8 cellular contexts compared by ENCODE assay signal in the genomic region with DNA sequence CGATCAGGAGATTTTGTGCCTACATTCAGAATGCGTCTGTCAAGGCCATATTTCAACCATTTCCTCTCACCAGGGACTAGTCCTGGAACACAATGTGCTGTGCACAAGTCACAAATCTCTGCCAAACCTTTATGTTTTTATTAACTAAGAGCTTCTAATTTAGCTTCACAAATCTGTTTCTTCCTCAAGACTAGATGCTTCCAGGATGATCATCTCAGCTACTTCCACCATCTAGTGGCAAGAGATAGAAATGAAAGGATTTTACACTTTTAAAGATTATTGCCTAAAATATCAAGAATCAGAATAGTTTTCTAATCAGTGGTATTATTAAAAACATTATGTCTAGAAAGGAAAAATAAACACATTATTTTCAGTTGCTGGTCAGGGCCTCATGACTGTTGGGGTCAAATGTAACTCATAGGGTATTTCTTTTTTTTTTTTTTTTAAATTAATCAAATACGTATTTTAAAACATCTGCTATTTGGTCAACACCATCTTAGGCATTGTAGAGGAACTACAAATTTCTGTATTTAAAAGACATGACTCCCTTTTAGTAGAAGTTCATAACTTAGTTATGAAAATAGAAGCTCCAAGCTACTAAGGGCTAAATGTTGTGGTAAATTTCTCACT.
DNase-seq lines count a peak whose midpoint lies in the region; ATAC-seq, FAIRE-seq and TF ChIP-seq lines count a peak whose summit lies in the region.

No MANE protein-coding gene starts in this region.

- H3K4me2 ChIP-seq in OCI-LY7 (ENCODE audit: low read length) = no peak overlapping the region

- H3K27me3 Mint-ChIP-seq in activated T-helper 17 cell treated with anti-CD3 and anti-CD28 coated beads, Interleukin-2, amount 50 U/mL, for 72 hours = no peaks in the 10 kb centered on the region

- POLR2A ChIA-PET in OCI-LY7 (lab: Charles Lee) = interaction anchor here (0.6 to 1.0 kb wide), 6 partner anchors 20 to 1578 kb away, joined by 3 to 5 read pairs (median 4); no protein-coding TSS in a partner anchor

- H4K20me1 ChIP-seq in OCI-LY7 (ENCODE audit: insufficient read depth, low read length) = no peaks in the 10 kb centered on the region

- H3K9me3 ChIP-seq in OCI-LY7 (ENCODE audit: low read length) = no peaks in the 10 kb centered on the region

- H3K4me3 ChIP-seq in OCI-LY7 (ENCODE audit: low read depth, low read length, poor library complexity, severe bottlenecking) (no peak overlapping the region), fibroblast of pulmonary artery (replicated peaks; ENCODE audit: low read depth, low read length) (no peak overlapping the region)

- no peak overlapping the region for H3K27ac ChIP-seq in OCI-LY7 (ENCODE audit: low read depth, low read length, poor library complexity, severe bottlenecking)

- H3K4me1 Mint-ChIP-seq in activated T-helper 17 cell treated with anti-CD3 and anti-CD28 coated beads, Interleukin-2, amount 50 U/mL, for 72 hours = no peaks in the 10 kb centered on the region

- no peak overlapping the region for H3K4me3 Mint-ChIP-seq in activated T-helper 17 cell treated with anti-CD3 and anti-CD28 coated beads, Interleukin-2, amount 50 U/mL, for 72 hours

- H3K9me3 Mint-ChIP-seq in activated T-helper 17 cell treated with anti-CD3 and anti-CD28 coated beads, Interleukin-2, amount 50 U/mL, for 72 hours = peaks cover 17% of the 10 kb centered on the region

- H3K9me2 ChIP-seq in OCI-LY7 (ENCODE audit: insufficient read depth, low read length) = no peaks in the 10 kb centered on the region

- intact Hi-C loops in OCI-LY7 (cut with micrococcal nuclease; ENCODE audit: unreplicated experiment) = loop anchor here (10.0 kb wide), 1 partner anchor 690 kb away; no protein-coding TSS in a partner anchor

- TF ChIP-seq CTCF in OCI-LY7 (conservative IDR thresholded peaks at IDR 0.05; ENCODE audit: low read length) (peak; percentile 74), fibroblast of pulmonary artery (IDR thresholded peaks at IDR 0.05; ENCODE audit: low read length, missing control alignments) (peak; percentile 67)

- H3K4me1 ChIP-seq in OCI-LY7 (ENCODE audit: insufficient read depth, low read length, poor library complexity, severe bottlenecking) = no peaks in the 10 kb centered on the region

- no peaks in the 10 kb centered on the region for H3K36me3 Mint-ChIP-seq in activated T-helper 17 cell treated with anti-CD3 and anti-CD28 coated beads, Interleukin-2, amount 50 U/mL, for 72 hours (ENCODE audit: low read depth)

- H3K79me2 ChIP-seq in OCI-LY7 (ENCODE audit: insufficient read depth, low read depth, low read length) = no peaks in the 10 kb centered on the region

- no peak overlapping the region for H2AFZ ChIP-seq in OCI-LY7 (ENCODE audit: low read length)

- no peak for TF ChIP-seq POLR2A in GM12892 (IDR thresholded peaks at IDR 0.05; ENCODE audit: low read depth, low read length)

- no TSS peak for BruUV-seq in OCI-LY7 (replicated peaks; lab: Mats Ljungman, UMichigan)

- H3K27ac Mint-ChIP-seq in activated T-helper 17 cell treated with anti-CD3 and anti-CD28 coated beads, Interleukin-2, amount 50 U/mL, for 72 hours = no peak overlapping the region

- CTCF ChIA-PET in OCI-LY7 (lab: Charles Lee; ENCODE audit: unreplicated experiment) = no interaction called here

- H3K36me3 ChIP-seq in OCI-LY7 (ENCODE audit: insufficient read depth, low read length) = no peaks in the 10 kb centered on the region

- no peak for ATAC-seq in activated T-helper 17 cell treated with anti-CD3 and anti-CD28 coated beads, Interleukin-2, amount 50 U/mL, for 72 hours (replicated peaks)

- FAIRE-seq in GM12892 (lab: Jason Lieb, UNC) = no peak

- peak; percentile 2 for DNase-seq in NCI-H345 (lab: John Stamatoyannopoulos, UW)
- DNase-seq in NCI-H345 treated with DMSO at 0.1 percent for 48 hours (lab: John Stamatoyannopoulos, UW; ENCODE audit: unreplicated experiment) = no peak
- DNase-seq in OCI-LY7 (ENCODE audit: low spot score) = peak; percentile 27
- DNase-seq in fibroblast of pulmonary artery (ENCODE audit: low read depth) = peak; percentile 61
- DNase-seq in superior temporal gyrus (ENCODE audit: extremely low spot score) = peak; percentile 81
- no peak for DNase-seq in GM12892 (ENCODE audit: insufficient read length)
- no peak for DNase-seq in NCI-H2171 (lab: John Stamatoyannopoulos, UW)

Comparison
In these comparisons a context has a peak if more than half of its experiments do, and no peak if none do; other contexts are left out.
1. DNase-seq: peak in NCI-H345 (single experiment), OCI-LY7 (single experiment), fibroblast of pulmonary artery (single experiment) and superior temporal gyrus (single experiment); none in NCI-H345 treated with DMSO at 0.1 percent for 48 hours (single experiment), GM12892 (single experiment) and NCI-H2171 (single experiment).